26 cellular contexts compared by ENCODE assay signal in the genomic region with DNA sequence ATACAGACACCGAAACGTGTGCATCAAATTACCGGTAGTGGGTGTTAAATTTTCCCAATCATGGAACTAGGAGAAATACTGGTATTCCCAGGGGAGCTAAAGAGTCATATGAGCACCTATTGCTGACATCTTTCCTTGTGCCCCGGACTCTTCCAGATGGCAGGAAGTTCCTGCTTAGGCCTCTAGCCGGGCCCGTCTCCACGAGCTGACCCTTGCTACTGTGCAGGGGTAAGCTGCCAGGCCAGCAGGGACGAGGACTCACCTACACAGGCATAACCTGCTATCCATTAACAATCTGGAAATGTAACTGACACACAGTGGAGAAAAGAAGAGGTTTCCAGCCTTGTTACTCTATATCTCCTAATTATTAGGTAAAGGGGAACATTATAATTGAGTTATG.
"Had no signal": no experiment of that assay in that cellular context is flagged by ENCODE, and none has a peak within 500 bp of the region (broad histone marks: within the 10 kb centered on the region; RNA-seq: fewer than 3 reads in every experiment).

No MANE protein-coding gene starts in this region.

- H3K4me3 Mint-ChIP-seq: activated CD8-positive, alpha-beta memory T cell treated with anti-CD3 and anti-CD28 coated beads, Interleukin-2, amount 10 ng/mL, durations not matched to agents 7 days and 5 days; activated naive CD8-positive, alpha-beta T cell treated with anti-CD3 and anti-CD28 coated beads, Interleukin-2, amount 50 U/mL, for 24 hours; activated T-cell treated with anti-CD3 and anti-CD28 coated beads, Interleukin-2, amount 50 U/mL, for 24 hours; activated T-helper 1 cell treated with anti-CD3 and anti-CD28 coated beads, Interleukin-12 subunit alpha, Interleukin-12 subunit beta, Interleukin-2, Interleukin-4 antibody, amounts not matched to agents 30 ng/mL and 10 ng/mL and 1 ng/mL, durations not matched to agents 14 hours and 24 hours and 36 hours; T-cell had no signal

- H3K36me3 ChIP-seq: ascending aorta, brain microvascular endothelial cell, MG63 had no signal

- H3K4me1 ChIP-seq: ascending aorta had no signal

- H3K9ac ChIP-seq: KMS-11 had no signal

- H3K9me3 ChIP-seq: ascending aorta, MG63 had no signal

- FAIRE-seq: TTC549 had no signal

- H3K36me3 Mint-ChIP-seq: activated CD8-positive, alpha-beta memory T cell treated with anti-CD3 and anti-CD28 coated beads, Interleukin-2, amount 10 ng/mL, durations not matched to agents 7 days and 5 days; activated naive CD4-positive, alpha-beta T cell treated with anti-CD3 and anti-CD28 coated beads, Interleukin-2, amount 50 U/mL, for 72 hours; T-cell had no signal

- H3K9me3 Mint-ChIP-seq: activated naive CD4-positive, alpha-beta T cell treated with anti-CD3 and anti-CD28 coated beads, Interleukin-2, amount 50 U/mL, for 72 hours; activated naive CD8-positive, alpha-beta T cell treated with anti-CD3 and anti-CD28 coated beads, Interleukin-2, amount 50 U/mL, for 24 hours; activated T-cell treated with anti-CD3 and anti-CD28 coated beads, Interleukin-2, amount 50 U/mL, for 24 hours; activated T-helper 1 cell treated with anti-CD3 and anti-CD28 coated beads, Interleukin-12 subunit alpha, Interleukin-12 subunit beta, Interleukin-2, Interleukin-4 antibody, amounts not matched to agents 30 ng/mL and 10 ng/mL and 1 ng/mL, durations not matched to agents 14 hours and 24 hours and 36 hours had no signal

- DNase-seq: activated CD4-positive, CD25-positive, alpha-beta regulatory T cell; activated CD8-positive, alpha-beta memory T cell treated with anti-CD3 and anti-CD28 coated beads, Interleukin-2, amount 10 ng/mL, durations not matched to agents 7 days and 5 days; activated effector memory CD4-positive, alpha-beta T cell treated with Interleukin-2 at 50 U/mL for 16 hours; activated naive CD4-positive, alpha-beta T cell; activated naive CD8-positive, alpha-beta T cell treated with anti-CD3 and anti-CD28 coated beads, Interleukin-2, amount 50 U/mL, for 24 hours; activated T-cell treated with anti-CD3 and anti-CD28 coated beads, Interleukin-2, amount 50 U/mL, for 24 hours; amniotic stem cell; brain microvascular endothelial cell; MG63; MV-4-11; NCI-H1092 treated with DMSO at 0.1 percent for 48 hours; NCI-H1436; NCI-H187; NCI-H2081; NCI-H446 treated with DMSO at 0.1 percent for 48 hours; NCI-H524 treated with DMSO at 0.1 percent for 48 hours; NCI-H748 treated with DMSO at 0.1 percent for 48 hours; SIG-M5; T-cell; T-helper 2 cell; T1000 had no signal

- H3K4me3 ChIP-seq: ascending aorta, MG63 had no signal

- H3K4me1 Mint-ChIP-seq: activated CD8-positive, alpha-beta memory T cell treated with anti-CD3 and anti-CD28 coated beads, Interleukin-2, amount 10 ng/mL, durations not matched to agents 7 days and 5 days; T-cell had no signal

- H3K4me2 ChIP-seq: KMS-11 had no signal

- H3K27me3 ChIP-seq: ascending aorta, brain microvascular endothelial cell, MG63 had no signal

- ATAC-seq: activated CD8-positive, alpha-beta memory T cell treated with anti-CD3 and anti-CD28 coated beads, Interleukin-2, amount 10 ng/mL, durations not matched to agents 7 days and 5 days; activated naive CD4-positive, alpha-beta T cell treated with anti-CD3 and anti-CD28 coated beads, Interleukin-2, amount 50 U/mL, for 72 hours; activated naive CD8-positive, alpha-beta T cell treated with anti-CD3 and anti-CD28 coated beads, Interleukin-2, amount 50 U/mL, for 24 hours; T-cell had no signal

- H3K27ac ChIP-seq: ascending aorta, brain microvascular endothelial cell, KMS-11 had no signal

- H3K27ac Mint-ChIP-seq: activated CD8-positive, alpha-beta memory T cell treated with anti-CD3 and anti-CD28 coated beads, Interleukin-2, amount 10 ng/mL, durations not matched to agents 7 days and 5 days; activated naive CD4-positive, alpha-beta T cell treated with anti-CD3 and anti-CD28 coated beads, Interleukin-2, amount 50 U/mL, for 72 hours; activated naive CD8-positive, alpha-beta T cell treated with anti-CD3 and anti-CD28 coated beads, Interleukin-2, amount 50 U/mL, for 24 hours; activated T-cell treated with anti-CD3 and anti-CD28 coated beads, Interleukin-2, amount 50 U/mL, for 24 hours; activated T-helper 1 cell treated with anti-CD3 and anti-CD28 coated beads, Interleukin-12 subunit alpha, Interleukin-12 subunit beta, Interleukin-2, Interleukin-4 antibody, amounts not matched to agents 30 ng/mL and 10 ng/mL and 1 ng/mL, durations not matched to agents 14 hours and 24 hours and 36 hours; T-cell had no signal

- H3K27me3 Mint-ChIP-seq: activated naive CD8-positive, alpha-beta T cell treated with anti-CD3 and anti-CD28 coated beads, Interleukin-2, amount 50 U/mL, for 24 hours; activated T-cell treated with anti-CD3 and anti-CD28 coated beads, Interleukin-2, amount 50 U/mL, for 24 hours had no signal
